In genomic region chr5:134874831-134875655, GRCh38 we compare ENCODE assay signal across 8 cellular contexts. TPM values are rescaled to one million over a fixed set of nuclear protein-coding genes. Genes with fewer than 3 reads are reported as not detected.
DNase-seq lines count a peak whose midpoint lies in the region; ATAC-seq, FAIRE-seq and TF ChIP-seq lines count a peak whose summit lies in the region.

No MANE protein-coding gene starts in this region.

- peak overlapping the region; percentile 58 for H3K27ac ChIP-seq in DOHH2 (ENCODE audit: low read depth, low read length)
- H3K27ac ChIP-seq in dorsolateral prefrontal cortex, result peak overlapping the region; percentile 87 to 100 (median 99)
- H3K27ac ChIP-seq in HepG2 (ENCODE audit: extremely low read length, insufficient read depth, low read length), result peak overlapping the region; percentile 84

- POLR2A ChIA-PET in HepG2 (lab: Yijun Ruan, JAX), result interaction anchor here (1.3 to 2.3 kb wide), 6 partner anchors 20 to 282 kb away, joined by 3 to 37 read pairs (median 7); partner anchors contain the start of genes C5orf24, CAMLG and PCBD2

- H3K36me3 ChIP-seq in DOHH2 (ENCODE audit: control insufficient read depth, low read length), result peaks cover 23% of the 10 kb centered on the region
- H3K36me3 ChIP-seq in HepG2 (replicated peaks in 1 of 2; ENCODE audit: control insufficient read depth in 1 of 2, insufficient read depth in 2 of 2, low read length in 2 of 2), result peaks cover 0 to 1% of the 10 kb centered on the region in 2 experiments; a peak in 1 of 5 replicates

- H4K20me1 ChIP-seq in DOHH2 (ENCODE audit: control insufficient read depth, insufficient read depth, low read depth, low read length) (no peaks in the 10 kb centered on the region), HepG2 (ENCODE audit: insufficient read depth, low read length) (no peaks in the 10 kb centered on the region)

- H3K4me2 ChIP-seq in DOHH2 (ENCODE audit: low read length) (peak overlapping the region; percentile 94), HepG2 (ENCODE audit: low read depth, low read length) (peak overlapping the region; percentile 78)

- TF ChIP-seq POLR2A in HepG2 (IDR thresholded peaks at IDR 0.05; ENCODE audit: insufficient read depth in 1 of 2, low read depth in 2 of 2, low read length in 2 of 2), result peak in 1 of 2 experiments; percentile 40; a peak in 1 of 4 replicates

- H3K27me3 ChIP-seq in DOHH2 (ENCODE audit: control insufficient read depth, low read length), result no peaks in the 10 kb centered on the region
- no peaks in the 10 kb centered on the region for H3K27me3 ChIP-seq in dorsolateral prefrontal cortex
- no peaks in the 10 kb centered on the region; a peak in 1 of 5 replicates for H3K27me3 ChIP-seq in HepG2 (ENCODE audit: control insufficient read depth in 1 of 2, insufficient read depth in 2 of 2, low read length in 2 of 2)

- TF ChIP-seq CTCF in DOHH2 (IDR thresholded peaks at IDR 0.05; ENCODE audit: low read depth, low read length, poor library complexity, severe bottlenecking), result no peak
- TF ChIP-seq CTCF in dorsolateral prefrontal cortex (IDR thresholded peaks at IDR 0.05 in 54 of 56, conservative IDR thresholded peaks at IDR 0.05 in 2 of 56; ENCODE audit: low read depth in 1 of 56, partially characterized antibody in 56 of 56), result no peak
- TF ChIP-seq CTCF in HepG2 (CRISPR knock-in tag; IDR thresholded peaks at IDR 0.05), result no peak

- WGBS in HepG2 (ENCODE audit: low lambda C conversion rate), result 6% methylated on average over 16 of the region's 20 CpGs

- H3K79me2 ChIP-seq in DOHH2 (ENCODE audit: control insufficient read depth, low read length) (peaks cover 54% of the 10 kb centered on the region), HepG2 (ENCODE audit: insufficient read depth, low read length) (peaks cover 25% of the 10 kb centered on the region)

- peak overlapping the region; percentile 89 for H2AFZ ChIP-seq in HepG2 (ENCODE audit: low read length)

- intact Hi-C loops in dorsolateral prefrontal cortex (cut with DNase I), result loop anchor here (1.0 to 10.0 kb wide), 6 partner anchors 28 to 136 kb away; partner anchors contain the start of genes CAMLG (in 1 of the 2), DDX46 (in 1 of the 2) and PCBD2 (in 1 of the 2)
- intact Hi-C loops in HepG2 (cut with micrococcal nuclease; ENCODE audit: unreplicated experiment), result loop anchor here (2.0 kb wide), 1 partner anchor 30 kb away; the partner anchor contains the start of gene PCBD2

- CTCF ChIA-PET in HepG2 (lab: Yijun Ruan, JAX; ENCODE audit: low intra/inter-chr PET ratio, low total read pairs), result no interaction called here

- no peaks in the 10 kb centered on the region for H3K9me3 ChIP-seq in DOHH2 (ENCODE audit: control insufficient read depth, insufficient read depth, low read length)
- no peaks in the 10 kb centered on the region for H3K9me3 ChIP-seq in HepG2 (ENCODE audit: low read length)

- TF ChIP-seq RAD21 in HepG2 (CRISPR knock-in tag; IDR thresholded peaks at IDR 0.05), result no peak

- FAIRE-seq in HepG2 (lab: Jason Lieb, UNC), result peak; percentile 8

- DNase-seq in H4 (ENCODE audit: low spot score) (peak; percentile 60), MV-4-11 (lab: John Stamatoyannopoulos, UW) (peak; percentile 8), dorsolateral prefrontal cortex (peak; percentile 41 to 84 (median 74)), HepG2 (ENCODE audit: low spot score) (peak; percentile 48), NCI-H2081 treated with DMSO at 0.1 percent for 48 hours (lab: John Stamatoyannopoulos, UW) (no peak)
- peak; percentile 20 to 25 for DNase-seq in activated CD4-positive, alpha-beta T cell treated with anti-CD3 and anti-CD28 coated beads for 4 hours
- DNase-seq in stimulated activated CD4-positive, alpha-beta T cell treated with anti-CD3 and anti-CD28 coated beads, Interleukin-1b, Interleukin-23, amount 100 ng/mL, for 24 hours (ENCODE audit: low read depth in 4 of 4, low spot score in 1 of 4), result peak; percentile 5 to 27 (median 20)

- TF ChIP-seq EP300 in HepG2 (IDR thresholded peaks at IDR 0.05; ENCODE audit: low read depth in 2 of 2, low read length in 2 of 2) (no peak), HepG2 (CRISPR knock-in tag; IDR thresholded peaks at IDR 0.05; ENCODE audit: borderline replicate concordance) (no peak)

- in situ Hi-C loops in HepG2 (cut with HindIII; ENCODE audit: extremely low pct_ligation_motif_present, low pct_unique_long_range_greater_than_20kb), result no loop called here

- no peaks in the 10 kb centered on the region for H3K9me2 ChIP-seq in DOHH2 (replicated peaks; ENCODE audit: control insufficient read depth, low read length)

- H3K4me1 ChIP-seq in DOHH2 (ENCODE audit: control insufficient read depth, low read length) (peaks cover 32% of the 10 kb centered on the region), HepG2 (ENCODE audit: insufficient read depth, low read length) (peaks cover 31% of the 10 kb centered on the region)

- H3K4me3 ChIP-seq in DOHH2 (ENCODE audit: low read length) (peak overlapping the region; percentile 91), dorsolateral prefrontal cortex (peak overlapping the region; percentile 58 to 98 (median 92)), HepG2 (replicated peaks in 1 of 3; ENCODE audit: insufficient read depth in 1 of 3, low read depth in 2 of 3, low read length in 3 of 3) (peak overlapping the region; percentile 72 to 96 (median 94))

- ATAC-seq in HepG2, result peak; percentile 50

- H3K9ac ChIP-seq in HepG2 (ENCODE audit: insufficient read depth, low read depth, low read length), result peak overlapping the region; percentile 94

- no TSS peak for BruUV-seq in HepG2 (replicated peaks; lab: Mats Ljungman, UMichigan)

- H3F3A ChIP-seq in DOHH2 (ENCODE audit: control insufficient read depth, insufficient read depth), result peaks cover 4% of the 10 kb centered on the region; the same call in 1 of the 2 replicates

RNA-seq across cellular contexts. Expression of gene TXNDC15, which starts 0.9 kb away (rescaled TPM):
- total RNA-seq in H4 (2014; rRNA removed; shearing (Covaris generic)), result 107 and 129 TPM in 2 replicates
- 10 to 100 TPM; 37.3 to 84.2 (median 60.4) TPM for total RNA-seq in dorsolateral prefrontal cortex
- total RNA-seq in HepG2 (2016; rRNA removed; fragmentation: Illumina TruSeq; extraction: Trizol), result 33.6 and 49.9 TPM in 2 replicates
- total RNA-seq in HepG2 (2016; cell fraction: cytosol; rRNA removed; fragmentation: Illumina TruSeq; extraction: Trizol; ENCODE audit: low read depth), result 10.0 and 12.6 TPM in 2 replicates
- 33.1 and 46.0 TPM in 2 replicates for total RNA-seq in HepG2 (2016; cell fraction: insoluble cytoplasmic fraction; rRNA removed; fragmentation: Illumina TruSeq; extraction: Trizol)
- 16.2 and 20.5 TPM in 2 replicates for total RNA-seq in HepG2 (2016; cell fraction: membrane; rRNA removed; fragmentation: Illumina TruSeq; extraction: Trizol)
- total RNA-seq in HepG2 (2016; cell fraction: nucleus; rRNA removed; fragmentation: Illumina TruSeq; extraction: Trizol), result 38.4 and 46.0 TPM in 2 replicates
- polyA plus RNA-seq in HepG2 (2011; rRNA removed), result 22.2 and 27.9 TPM in 2 replicates
- 39.4 and 55.2 TPM in 2 replicates for polyA plus RNA-seq in HepG2 (2011; cell fraction: cytosol; rRNA removed)
- polyA plus RNA-seq in HepG2 (2011; cell fraction: nucleus; rRNA removed), result 24.0 and 24.4 TPM in 2 replicates
- polyA plus RNA-seq in HepG2 (2012), result 25.8 and 30.9 TPM in 2 replicates
- 10.7 and 11.0 TPM in 2 replicates for polyA plus RNA-seq in HepG2 (2016; cell fraction: cytosol; fragmentation: Illumina TruSeq; extraction: Trizol; ENCODE audit: low read depth)
- 32.6 and 34.2 TPM in 2 replicates for polyA plus RNA-seq in HepG2 (2016; cell fraction: insoluble cytoplasmic fraction; fragmentation: Illumina TruSeq; extraction: Trizol; ENCODE audit: low read depth)
- polyA plus RNA-seq in HepG2 (2016; cell fraction: membrane; fragmentation: Illumina TruSeq; extraction: Trizol; ENCODE audit: low read depth), result 17.4 and 18.7 TPM in 2 replicates
- polyA plus RNA-seq in HepG2 (2016; cell fraction: nucleus; fragmentation: Illumina TruSeq; extraction: Trizol; ENCODE audit: insufficient read depth, low read depth), result 84.5 TPM in 2 replicates
- 22.6 and 27.6 TPM in 2 replicates for polyA minus RNA-seq in HepG2 (2011; rRNA and poly(A)+ RNA removed; ENCODE audit: low replicate concordance)
- polyA minus RNA-seq in HepG2 (2011; cell fraction: cytosol; rRNA and poly(A)+ RNA removed), result 20.3 and 30.2 TPM in 2 replicates
- 15.2 and 16.9 TPM in 2 replicates for polyA minus RNA-seq in HepG2 (2011; cell fraction: nucleus; rRNA and poly(A)+ RNA removed)

RNA-seq across cellular contexts. Expression of gene C5orf24, which starts 29.3 kb away (rescaled TPM):
- total RNA-seq in H4 (2014; rRNA removed; shearing (Covaris generic)), result 28.5 and 41.4 TPM in 2 replicates
- 10 to 100 TPM; 38.2 to 79.3 (median 56.7) TPM for total RNA-seq in dorsolateral prefrontal cortex
- total RNA-seq in HepG2 (2016; rRNA removed; fragmentation: Illumina TruSeq; extraction: Trizol), result 41.5 and 52.6 TPM in 2 replicates
- 10.3 and 10.6 TPM in 2 replicates for total RNA-seq in HepG2 (2016; cell fraction: cytosol; rRNA removed; fragmentation: Illumina TruSeq; extraction: Trizol; ENCODE audit: low read depth)
- 39.8 and 49.7 TPM in 2 replicates for total RNA-seq in HepG2 (2016; cell fraction: insoluble cytoplasmic fraction; rRNA removed; fragmentation: Illumina TruSeq; extraction: Trizol)
- 33.9 and 34.4 TPM in 2 replicates for total RNA-seq in HepG2 (2016; cell fraction: membrane; rRNA removed; fragmentation: Illumina TruSeq; extraction: Trizol)
- 39.4 and 43.9 TPM in 2 replicates for total RNA-seq in HepG2 (2016; cell fraction: nucleus; rRNA removed; fragmentation: Illumina TruSeq; extraction: Trizol)
- 30.3 and 34.6 TPM in 2 replicates for polyA plus RNA-seq in HepG2 (2011; rRNA removed)
- polyA plus RNA-seq in HepG2 (2011; cell fraction: cytosol; rRNA removed), result 10.6 and 18.7 TPM in 2 replicates
- polyA plus RNA-seq in HepG2 (2011; cell fraction: nucleus; rRNA removed), result 23.1 and 31.3 TPM in 2 replicates
- polyA plus RNA-seq in HepG2 (2012), result 25.4 and 26.1 TPM in 2 replicates
- polyA plus RNA-seq in HepG2 (2016; cell fraction: cytosol; fragmentation: Illumina TruSeq; extraction: Trizol; ENCODE audit: low read depth), result 8.0 and 8.8 TPM in 2 replicates
- polyA plus RNA-seq in HepG2 (2016; cell fraction: insoluble cytoplasmic fraction; fragmentation: Illumina TruSeq; extraction: Trizol; ENCODE audit: low read depth), result 39.1 and 45.0 TPM in 2 replicates
- 19.7 and 20.6 TPM in 2 replicates for polyA plus RNA-seq in HepG2 (2016; cell fraction: membrane; fragmentation: Illumina TruSeq; extraction: Trizol; ENCODE audit: low read depth)
- polyA plus RNA-seq in HepG2 (2016; cell fraction: nucleus; fragmentation: Illumina TruSeq; extraction: Trizol; ENCODE audit: insufficient read depth, low read depth), result 53.8 and 56.9 TPM in 2 replicates
- polyA minus RNA-seq in HepG2 (2011; rRNA and poly(A)+ RNA removed; ENCODE audit: low replicate concordance), result 32.1 and 44.9 TPM in 2 replicates
- 24.9 and 25.5 TPM in 2 replicates for polyA minus RNA-seq in HepG2 (2011; cell fraction: cytosol; rRNA and poly(A)+ RNA removed)
- 61.3 and 65.8 TPM in 2 replicates for polyA minus RNA-seq in HepG2 (2011; cell fraction: nucleus; rRNA and poly(A)+ RNA removed)

RNA-seq across cellular contexts. Expression of gene PCBD2, which starts 29.9 kb away (rescaled TPM):
- total RNA-seq in H4 (2014; rRNA removed; shearing (Covaris generic)), result 7.6 and 9.9 TPM in 2 replicates
- total RNA-seq in dorsolateral prefrontal cortex, result 10 to 100 TPM in 53 of 120 experiments, 1 to 10 TPM in 67; 5.3 to 19.3 (median 9.8) TPM
- 12.0 and 12.3 TPM in 2 replicates for total RNA-seq in HepG2 (2016; rRNA removed; fragmentation: Illumina TruSeq; extraction: Trizol)
- 7.1 and 9.2 TPM in 2 replicates for total RNA-seq in HepG2 (2016; cell fraction: cytosol; rRNA removed; fragmentation: Illumina TruSeq; extraction: Trizol; ENCODE audit: low read depth)
- 11.0 and 11.8 TPM in 2 replicates for total RNA-seq in HepG2 (2016; cell fraction: insoluble cytoplasmic fraction; rRNA removed; fragmentation: Illumina TruSeq; extraction: Trizol)
- 10.6 and 11.8 TPM in 2 replicates for total RNA-seq in HepG2 (2016; cell fraction: membrane; rRNA removed; fragmentation: Illumina TruSeq; extraction: Trizol)
- total RNA-seq in HepG2 (2016; cell fraction: nucleus; rRNA removed; fragmentation: Illumina TruSeq; extraction: Trizol), result 9.6 and 10.0 TPM in 2 replicates
- 4.1 and 5.5 TPM in 2 replicates for polyA plus RNA-seq in HepG2 (2011; rRNA removed)
- polyA plus RNA-seq in HepG2 (2011; cell fraction: cytosol; rRNA removed), result 3.9 and 4.1 TPM in 2 replicates
- polyA plus RNA-seq in HepG2 (2011; cell fraction: nucleus; rRNA removed), result 4.0 and 4.1 TPM in 2 replicates
- polyA plus RNA-seq in HepG2 (2012), result 3.2 and 4.6 TPM in 2 replicates
- 8.6 and 11.4 TPM in 2 replicates for polyA plus RNA-seq in HepG2 (2016; cell fraction: cytosol; fragmentation: Illumina TruSeq; extraction: Trizol; ENCODE audit: low read depth)
- polyA plus RNA-seq in HepG2 (2016; cell fraction: insoluble cytoplasmic fraction; fragmentation: Illumina TruSeq; extraction: Trizol; ENCODE audit: low read depth), result 10.4 and 11.3 TPM in 2 replicates
- polyA plus RNA-seq in HepG2 (2016; cell fraction: membrane; fragmentation: Illumina TruSeq; extraction: Trizol; ENCODE audit: low read depth), result 8.8 and 9.2 TPM in 2 replicates
- 16.0 and 16.6 TPM in 2 replicates for polyA plus RNA-seq in HepG2 (2016; cell fraction: nucleus; fragmentation: Illumina TruSeq; extraction: Trizol; ENCODE audit: insufficient read depth, low read depth)
- polyA minus RNA-seq in HepG2 (2011; rRNA and poly(A)+ RNA removed; ENCODE audit: low replicate concordance), result 2.3 and 4.8 TPM in 2 replicates
- 2.8 and 3.4 TPM in 2 replicates for polyA minus RNA-seq in HepG2 (2011; cell fraction: cytosol; rRNA and poly(A)+ RNA removed)
- 5.0 and 8.0 TPM in 2 replicates for polyA minus RNA-seq in HepG2 (2011; cell fraction: nucleus; rRNA and poly(A)+ RNA removed)
